Comparison of ENCODE assay signal across 1 cellular context in the genomic region with DNA sequence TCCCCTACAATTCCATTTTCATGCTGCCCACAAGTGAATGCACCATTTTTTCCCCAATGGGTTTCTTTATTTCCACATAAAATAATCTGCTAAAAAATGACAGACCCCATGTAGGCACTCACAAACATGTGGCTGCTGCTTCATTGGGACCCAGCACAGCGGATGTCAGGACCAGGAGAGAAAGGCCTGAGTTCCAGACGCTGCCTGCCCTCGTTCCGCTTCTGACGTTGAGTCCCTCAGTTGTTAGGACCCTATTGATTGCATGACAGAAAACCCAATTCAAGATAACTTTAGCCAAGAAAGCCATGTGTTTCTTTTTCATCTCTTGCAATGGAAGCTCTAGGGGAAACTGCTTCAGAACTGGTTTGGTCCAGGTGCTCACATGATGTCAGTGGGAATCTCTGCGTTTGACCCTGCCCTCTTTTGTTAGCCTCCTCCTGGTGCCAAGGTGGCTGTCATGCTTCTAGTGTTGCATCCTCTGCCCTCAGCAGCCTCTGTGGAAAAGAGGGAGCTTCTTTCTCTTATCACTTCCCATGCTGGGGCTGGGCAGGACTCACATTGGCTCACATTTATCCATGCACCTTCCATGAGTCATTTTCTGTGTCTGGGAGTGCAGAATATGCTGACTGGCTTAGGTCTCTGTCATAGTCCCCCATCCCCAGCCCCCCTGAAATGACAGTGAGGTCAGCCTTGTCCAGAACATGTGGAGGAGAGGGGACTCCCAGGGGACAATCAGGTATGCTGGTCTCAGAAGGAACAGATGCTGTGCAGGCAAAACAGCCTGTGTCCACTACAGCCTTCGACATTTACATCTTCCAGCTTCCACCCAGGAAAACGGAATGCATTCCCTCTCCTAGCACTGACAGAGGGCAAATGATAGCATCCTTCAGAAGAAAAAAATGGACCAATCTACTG.
TF ChIP-seq lines count a peak whose summit lies in the region.

No MANE protein-coding gene starts in this region.

TF ChIP-seq in HepG2, 621 proteins besides CTCF, POLR2A, EP300 and RAD21:
- peak in 1 of 2 experiments; percentile 30; a peak in 1 of 4 replicates for TF ChIP-seq MAFK (conservative IDR thresholded peaks at IDR 0.05 in 1 of 2, IDR thresholded peaks at IDR 0.05 in 1 of 2; ENCODE audit: low read length in 2 of 2)
- TF ChIP-seq, protein P1, sequence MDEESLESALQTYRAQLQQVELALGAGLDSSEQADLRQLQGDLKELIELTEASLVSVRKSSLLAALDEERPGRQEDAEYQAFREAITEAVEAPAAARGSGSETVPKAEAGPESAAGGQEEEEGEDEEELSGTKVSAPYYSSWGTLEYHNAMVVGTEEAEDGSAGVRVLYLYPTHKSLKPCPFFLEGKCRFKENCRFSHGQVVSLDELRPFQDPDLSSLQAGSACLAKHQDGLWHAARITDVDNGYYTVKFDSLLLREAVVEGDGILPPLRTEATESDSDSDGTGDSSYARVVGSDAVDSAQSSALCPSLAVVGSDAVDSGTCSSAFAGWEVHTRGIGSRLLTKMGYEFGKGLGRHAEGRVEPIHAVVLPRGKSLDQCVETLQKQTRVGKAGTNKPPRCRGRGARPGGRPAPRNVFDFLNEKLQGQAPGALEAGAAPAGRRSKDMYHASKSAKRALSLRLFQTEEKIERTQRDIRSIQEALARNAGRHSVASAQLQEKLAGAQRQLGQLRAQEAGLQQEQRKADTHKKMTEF (CRISPR knock-in tag; IDR thresholded peaks at IDR 0.05), result no peak
- TF ChIP-seq MBD4 (IDR thresholded peaks at IDR 0.05; ENCODE audit: borderline replicate concordance, low read length), result no peak
- TF ChIP-seq ETV5 (CRISPR knock-in tag; IDR thresholded peaks at IDR 0.05; ENCODE audit: borderline replicate concordance), result no peak
- 0 out of 2 replicates have a peak, but pooled peaks have one; percentile 9 for TF ChIP-seq MAFF (IDR thresholded peaks at IDR 0.05; ENCODE audit: low read depth, low read length)
- TF ChIP-seq, protein P2, sequence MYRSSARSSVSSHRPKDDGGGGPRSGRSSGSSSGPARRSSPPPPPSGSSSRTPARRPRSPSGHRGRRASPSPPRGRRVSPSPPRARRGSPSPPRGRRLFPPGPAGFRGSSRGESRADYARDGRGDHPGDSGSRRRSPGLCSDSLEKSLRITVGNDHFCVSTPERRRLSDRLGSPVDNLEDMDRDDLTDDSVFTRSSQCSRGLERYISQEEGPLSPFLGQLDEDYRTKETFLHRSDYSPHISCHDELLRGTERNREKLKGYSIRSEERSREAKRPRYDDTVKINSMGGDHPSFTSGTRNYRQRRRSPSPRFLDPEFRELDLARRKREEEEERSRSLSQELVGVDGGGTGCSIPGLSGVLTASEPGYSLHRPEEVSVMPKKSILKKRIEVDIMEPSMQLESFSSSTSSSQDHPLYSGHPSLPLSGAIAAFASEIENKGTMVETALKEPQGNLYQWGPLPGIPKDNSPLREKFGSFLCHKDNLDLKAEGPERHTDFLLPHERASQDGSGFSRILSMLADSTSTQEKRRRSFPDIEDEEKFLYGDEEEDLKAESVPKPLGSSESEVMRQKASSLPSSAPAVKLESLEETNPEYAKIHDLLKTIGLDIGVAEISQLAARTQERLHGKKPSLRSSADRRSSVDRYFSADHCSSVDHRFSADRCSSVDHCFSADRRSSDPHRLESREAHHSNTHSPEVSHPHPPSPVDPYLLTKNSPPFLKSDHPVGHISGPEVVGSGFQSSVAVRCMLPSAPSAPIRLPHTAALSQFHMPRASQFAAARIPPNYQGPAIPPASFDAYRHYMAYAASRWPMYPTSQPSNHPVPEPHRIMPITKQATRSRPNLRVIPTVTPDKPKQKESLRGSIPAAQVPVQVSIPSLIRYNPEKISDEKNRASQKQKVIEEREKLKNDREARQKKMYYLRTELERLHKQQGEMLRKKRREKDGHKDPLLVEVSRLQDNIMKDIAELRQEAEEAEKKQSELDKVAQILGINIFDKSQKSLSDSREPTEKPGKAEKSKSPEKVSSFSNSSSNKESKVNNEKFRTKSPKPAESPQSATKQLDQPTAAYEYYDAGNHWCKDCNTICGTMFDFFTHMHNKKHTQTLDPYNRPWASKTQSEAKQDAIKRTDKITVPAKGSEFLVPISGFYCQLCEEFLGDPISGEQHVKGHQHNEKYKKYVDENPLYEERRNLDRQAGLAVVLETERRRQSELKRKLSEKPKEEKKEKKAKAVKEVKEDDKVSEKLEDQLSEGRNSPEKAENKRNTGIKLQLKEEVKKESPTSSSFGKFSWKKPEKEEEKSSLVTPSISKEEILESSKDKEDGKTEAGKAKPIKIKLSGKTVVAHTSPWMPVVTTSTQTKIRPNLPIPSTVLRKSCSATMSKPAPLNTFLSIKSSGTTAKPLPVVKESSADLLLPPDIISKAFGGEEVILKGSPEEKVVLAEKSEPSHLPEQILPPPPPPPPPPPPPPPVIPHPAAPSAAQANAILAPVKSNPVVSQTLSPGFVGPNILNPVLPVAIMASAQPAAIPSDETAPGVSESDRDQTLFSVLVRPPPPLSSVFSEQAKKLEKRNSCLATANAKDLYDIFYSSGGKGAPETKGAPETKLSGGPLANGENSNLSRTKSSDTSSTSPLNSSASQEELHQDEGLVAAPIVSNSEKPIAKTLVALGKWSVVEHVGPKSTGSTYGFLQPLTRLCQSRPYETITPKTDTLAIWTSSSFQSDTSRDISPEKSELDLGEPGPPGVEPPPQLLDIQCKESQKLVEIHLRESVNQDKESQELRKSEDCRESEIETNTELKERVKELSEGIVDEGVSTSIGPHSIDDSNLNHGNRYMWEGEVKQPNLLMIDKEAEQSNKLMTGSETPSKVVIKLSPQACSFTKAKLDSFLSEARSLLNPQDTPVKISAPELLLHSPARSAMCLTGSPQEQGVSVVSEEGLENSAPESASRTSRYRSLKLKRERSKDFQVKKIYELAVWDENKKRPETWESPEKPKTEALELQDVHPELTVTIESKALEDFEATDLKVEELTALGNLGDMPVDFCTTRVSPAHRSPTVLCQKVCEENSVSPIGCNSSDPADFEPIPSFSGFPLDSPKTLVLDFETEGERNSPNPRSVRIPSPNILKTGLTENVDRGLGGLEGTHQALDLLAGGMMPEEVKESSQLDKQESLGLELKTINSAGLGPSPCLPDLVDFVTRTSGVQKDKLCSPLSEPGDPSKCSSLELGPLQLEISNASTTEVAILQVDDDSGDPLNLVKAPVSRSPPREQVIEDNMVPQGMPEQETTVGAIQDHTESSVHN (CRISPR knock-in tag; IDR thresholded peaks at IDR 0.05), result no peak
- no peak for TF ChIP-seq ZNF451 (CRISPR knock-in tag; IDR thresholded peaks at IDR 0.05)
- no peak for TF ChIP-seq RFX5 (IDR thresholded peaks at IDR 0.05; ENCODE audit: low read depth, low read length)
- TF ChIP-seq ZNF557 (CRISPR knock-in tag; IDR thresholded peaks at IDR 0.05), result no peak
- TF ChIP-seq, protein P3, sequence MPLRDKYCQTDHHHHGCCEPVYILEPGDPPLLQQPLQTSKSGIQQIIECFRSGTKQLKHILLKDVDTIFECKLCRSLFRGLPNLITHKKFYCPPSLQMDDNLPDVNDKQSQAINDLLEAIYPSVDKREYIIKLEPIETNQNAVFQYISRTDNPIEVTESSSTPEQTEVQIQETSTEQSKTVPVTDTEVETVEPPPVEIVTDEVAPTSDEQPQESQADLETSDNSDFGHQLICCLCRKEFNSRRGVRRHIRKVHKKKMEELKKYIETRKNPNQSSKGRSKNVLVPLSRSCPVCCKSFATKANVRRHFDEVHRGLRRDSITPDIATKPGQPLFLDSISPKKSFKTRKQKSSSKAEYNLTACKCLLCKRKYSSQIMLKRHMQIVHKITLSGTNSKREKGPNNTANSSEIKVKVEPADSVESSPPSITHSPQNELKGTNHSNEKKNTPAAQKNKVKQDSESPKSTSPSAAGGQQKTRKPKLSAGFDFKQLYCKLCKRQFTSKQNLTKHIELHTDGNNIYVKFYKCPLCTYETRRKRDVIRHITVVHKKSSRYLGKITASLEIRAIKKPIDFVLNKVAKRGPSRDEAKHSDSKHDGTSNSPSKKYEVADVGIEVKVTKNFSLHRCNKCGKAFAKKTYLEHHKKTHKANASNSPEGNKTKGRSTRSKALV (CRISPR knock-in tag; IDR thresholded peaks at IDR 0.05), result no peak
TF ChIP-seq in HepG2: peak in this region for 2.
